ENCODE assay signal across 6 cellular contexts in genomic region chr15:28255965-28256364, GRCh38.
"Had no signal": no experiment of that assay in that cellular context is flagged by ENCODE, and none has a peak within 500 bp of the region (broad histone marks: within the 10 kb centered on the region; RNA-seq: fewer than 3 reads in every experiment).

No MANE protein-coding gene starts in this region.

- H3K4me3 ChIP-seq: K562 had no signal

- H3K27ac ChIP-seq: HL-60 had no signal

- ATAC-seq: HepG2, K562 had no signal

- DNase-seq: IMR-90, KBM-7, KG1 had no signal
